23 cellular contexts compared by ENCODE assay signal in the genomic region with DNA sequence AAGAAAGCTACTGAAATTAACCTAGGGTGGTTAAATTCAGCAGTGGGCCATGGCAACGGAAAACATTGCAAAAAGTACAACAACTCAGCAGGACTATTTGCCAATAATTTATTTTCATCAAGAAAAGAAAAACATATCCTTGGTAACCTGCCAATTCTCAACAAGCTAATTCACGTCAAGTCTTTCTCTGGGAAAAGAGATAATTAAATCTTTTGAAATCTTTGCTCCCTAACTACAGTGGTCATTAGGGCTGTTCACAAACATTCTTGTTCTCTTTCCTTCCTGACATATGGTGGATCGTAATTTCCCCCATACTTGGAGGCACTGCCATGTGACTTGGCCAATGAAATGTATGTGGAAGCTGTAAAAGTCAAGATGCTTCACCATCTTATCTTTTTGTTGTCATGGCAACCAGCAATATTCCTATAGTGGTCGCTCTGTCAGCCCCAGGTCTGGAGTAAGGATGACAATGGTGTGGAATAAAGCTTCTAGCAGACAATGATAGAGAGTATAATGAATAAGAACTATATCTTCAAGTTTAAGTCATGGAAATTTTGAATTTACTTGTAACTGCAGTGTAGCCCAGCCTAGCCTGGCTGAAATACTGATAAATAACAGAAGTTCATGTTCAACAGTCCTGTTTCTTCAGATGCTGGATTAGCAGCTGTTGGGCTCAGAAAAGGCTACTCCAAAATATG. TPM values are rescaled to one million over a fixed set of nuclear protein-coding genes. Genes with fewer than 3 reads are reported as not detected.
DNase-seq lines count a peak whose midpoint lies in the region; ATAC-seq, FAIRE-seq and TF ChIP-seq lines count a peak whose summit lies in the region.
"Had no signal": no experiment of that assay in that cellular context is flagged by ENCODE, and none has a peak within 500 bp of the region (broad histone marks: within the 10 kb centered on the region; RNA-seq: fewer than 3 reads in every experiment).

No MANE protein-coding gene starts in this region.

- H3K9me3 ChIP-seq in breast epithelium: no peaks in the 10 kb centered on the region
- H3K9me3 ChIP-seq in skeletal muscle tissue (ENCODE audit: control insufficient read depth in 3 of 3, low read length in 3 of 3): no peaks in the 10 kb centered on the region
- H3K9me3 ChIP-seq in psoas muscle: no peaks in the 10 kb centered on the region
- H3K9me3 ChIP-seq: tibial artery had no signal

- ATAC-seq in psoas muscle (no peak), HG02798 (IDR thresholded peaks at IDR 0.05; ENCODE audit: poor library complexity, unreplicated experiment) (no peak)
- ATAC-seq: stimulated activated effector memory CD8-positive, alpha-beta T cell treated with anti-CD3 and anti-CD28 coated beads, Interleukin-12 subunit alpha, Interleukin-12 subunit beta, amount 100 ng/mL, for 72 hours had no signal

- H3K36me3 Mint-ChIP-seq in MCF 10A (ENCODE audit: insufficient read depth, unreplicated experiment): no peaks in the 10 kb centered on the region

- H3K4me1 ChIP-seq in breast epithelium: no peaks in the 10 kb centered on the region
- peaks cover 0 to 3% (median 2%) of the 10 kb centered on the region in 3 donors for H3K4me1 ChIP-seq in skeletal muscle tissue (ENCODE audit: control insufficient read depth in 3 of 3, insufficient read depth in 3 of 3, low read length in 3 of 3)
- H3K4me1 ChIP-seq in psoas muscle: no peaks in the 10 kb centered on the region
- H3K4me1 ChIP-seq: tibial artery had no signal

- no peak overlapping the region for H3K9ac ChIP-seq in skeletal muscle tissue (ENCODE audit: low read depth in 1 of 3, low read length in 3 of 3)
- H3K9ac ChIP-seq: GM23248 had no signal

- peaks cover 5% of the 10 kb centered on the region for H3K4me1 Mint-ChIP-seq in MCF 10A (ENCODE audit: insufficient read depth, unreplicated experiment)
- H3K4me1 Mint-ChIP-seq: activated CD4-positive, alpha-beta memory T cell treated with anti-CD3 and anti-CD28 coated beads, Interleukin-2, amount 10 ng/mL, durations not matched to agents 7 days and 5 days had no signal

- no peaks in the 10 kb centered on the region for H3K9me3 Mint-ChIP-seq in MCF 10A (ENCODE audit: unreplicated experiment)
- H3K9me3 Mint-ChIP-seq: activated CD4-positive, alpha-beta memory T cell treated with anti-CD3 and anti-CD28 coated beads, Interleukin-2, amount 10 ng/mL, durations not matched to agents 7 days and 5 days; stimulated activated effector memory CD8-positive, alpha-beta T cell treated with anti-CD3 and anti-CD28 coated beads, Interleukin-12 subunit alpha, Interleukin-12 subunit beta, amount 100 ng/mL, for 72 hours had no signal

- no TSS peak for BruUV-seq in MCF 10A (replicated peaks; lab: Mats Ljungman, UMichigan)

- POLR2A ChIA-PET in MCF 10A (lab: Yijun Ruan, JAX): interaction anchor here (1.2 kb wide), 1 partner anchor 22 kb away, joined by 3 read pairs; no protein-coding TSS in a partner anchor

- FAIRE-seq in H54 (lab: Jason Lieb, UNC): no peak
- FAIRE-seq: astrocyte, colon, frontal cortex, HTR-8/SVneo had no signal

- no peaks in the 10 kb centered on the region for H3K36me3 ChIP-seq in breast epithelium
- no peaks in the 10 kb centered on the region for H3K36me3 ChIP-seq in skeletal muscle tissue (ENCODE audit: control insufficient read depth in 3 of 3, insufficient read depth in 3 of 3, low read length in 3 of 3)
- H3K36me3 ChIP-seq in psoas muscle (ENCODE audit: insufficient read depth in 1 of 2, low read depth in 1 of 2): no peaks in the 10 kb centered on the region
- H3K36me3 ChIP-seq: tibial artery had no signal

- DNase-seq in MCF 10A (ENCODE audit: unreplicated experiment) (peak; percentile 25), breast epithelium (ENCODE audit: low spot score in 2 of 2) (no peak), NCI-H446 treated with DMSO at 0.1 percent for 48 hours (lab: John Stamatoyannopoulos, UW) (peak; percentile 39), epithelial cell of esophagus (ENCODE audit: low read depth) (peak; percentile 24), H54 (ENCODE audit: insufficient read length, low spot score) (no peak), psoas muscle (no peak)
- DNase-seq: activated CD4-positive, alpha-beta memory T cell treated with anti-CD3 and anti-CD28 coated beads, Interleukin-2, amount 10 ng/mL, durations not matched to agents 7 days and 5 days; activated naive CD4-positive, alpha-beta T cell treated with anti-CD3 and anti-CD28 coated beads, Interleukin-2, amount 50 U/mL, for 16 hours; activated T-cell treated with anti-CD3 and anti-CD28 coated beads, Interleukin-2, amount 50 U/mL, for 1 hour; DMS53; GM23248; kidney glomerular epithelial cell; NCI-H2029; tibial artery had no signal

- H3K27ac ChIP-seq in breast epithelium: no peak overlapping the region
- H3K27ac ChIP-seq in skeletal muscle tissue (ENCODE audit: low read depth, low read length): peak overlapping the region; percentile 13
- H3K27ac ChIP-seq in psoas muscle: no peak overlapping the region
- H3K27ac ChIP-seq: C4-2B, GM23248, tibial artery, VCaP had no signal

- WGBS in psoas muscle, 3 donors: 53 to 66% (median 57%) methylated on average over 4 of the region's 4 CpGs

- H3K27ac Mint-ChIP-seq in MCF 10A (ENCODE audit: low read depth, unreplicated experiment): no peak overlapping the region
- H3K27ac Mint-ChIP-seq: activated CD4-positive, alpha-beta memory T cell treated with anti-CD3 and anti-CD28 coated beads, Interleukin-2, amount 10 ng/mL, durations not matched to agents 7 days and 5 days; stimulated activated effector memory CD8-positive, alpha-beta T cell treated with anti-CD3 and anti-CD28 coated beads, Interleukin-12 subunit alpha, Interleukin-12 subunit beta, amount 100 ng/mL, for 72 hours had no signal

- TF ChIP-seq POLR2A in breast epithelium (IDR thresholded peaks at IDR 0.05) (no peak), H54 (IDR thresholded peaks at IDR 0.05; ENCODE audit: low read depth, low read length) (no peak)

- no peaks in the 10 kb centered on the region for H3K27me3 Mint-ChIP-seq in MCF 10A (ENCODE audit: insufficient read depth, unreplicated experiment)

- H3K4me3 ChIP-seq in breast epithelium: no peak overlapping the region
- no peak overlapping the region for H3K4me3 ChIP-seq in epithelial cell of esophagus (ENCODE audit: low read length)
- no peak overlapping the region for H3K4me3 ChIP-seq in skeletal muscle tissue (ENCODE audit: low read length in 3 of 3)
- H3K4me3 ChIP-seq in psoas muscle: no peak overlapping the region
- H3K4me3 ChIP-seq: GM23248, tibial artery had no signal

- no peak for TF ChIP-seq CTCF in MCF 10A (IDR thresholded peaks at IDR 0.05; ENCODE audit: unreplicated experiment)
- no peak for TF ChIP-seq CTCF in breast epithelium (IDR thresholded peaks at IDR 0.05)
- no peak for TF ChIP-seq CTCF in epithelial cell of esophagus (IDR thresholded peaks at IDR 0.05; ENCODE audit: insufficient read depth, low read depth, low read length, missing control alignments)
- TF ChIP-seq CTCF in psoas muscle (IDR thresholded peaks at IDR 0.05): no peak

- H3K27me3 ChIP-seq in breast epithelium: no peaks in the 10 kb centered on the region
- H3K27me3 ChIP-seq in skeletal muscle tissue (ENCODE audit: control insufficient read depth in 3 of 3, insufficient read depth in 3 of 3, low read length in 3 of 3): no peaks in the 10 kb centered on the region
- H3K27me3 ChIP-seq in psoas muscle (ENCODE audit: insufficient read depth in 3 of 3, low read length in 2 of 3): no peaks in the 10 kb centered on the region
- H3K27me3 ChIP-seq: tibial artery had no signal

- CTCF ChIA-PET in MCF 10A (lab: Yijun Ruan, JAX): interaction anchor here (0.6 kb wide), 2 partner anchors 20 to 1967 kb away, joined by 3 to 5 read pairs; no protein-coding TSS in a partner anchor

- no peak overlapping the region for H3K4me3 Mint-ChIP-seq in MCF 10A (ENCODE audit: unreplicated experiment)
- H3K4me3 Mint-ChIP-seq: activated CD4-positive, alpha-beta memory T cell treated with anti-CD3 and anti-CD28 coated beads, Interleukin-2, amount 10 ng/mL, durations not matched to agents 7 days and 5 days; stimulated activated effector memory CD8-positive, alpha-beta T cell treated with anti-CD3 and anti-CD28 coated beads, Interleukin-12 subunit alpha, Interleukin-12 subunit beta, amount 100 ng/mL, for 72 hours had no signal

- intact Hi-C loops in MCF 10A (cut with micrococcal nuclease) (no loop called here), breast epithelium (cut with DNase I; ENCODE audit: low total_unique reads) (no loop called here), psoas muscle (cut with DNase I) (loop anchor here in 1 of 2 donors (5.0 kb wide), 1 partner anchor 483 kb away; no protein-coding TSS in a partner anchor)

RNA-seq across cellular contexts. Expression of gene ZNF326, which starts 29.6 kb away (rescaled TPM):
- total RNA-seq in MCF 10A (2022): 28.9 and 32.9 TPM in 2 replicates
- 10 to 100 TPM; 21.9 to 31.3 (median 23.6) TPM for total RNA-seq in breast epithelium
- total RNA-seq in skeletal muscle tissue: 7.8 TPM
- 10 to 100 TPM in 2 of 4 donors, 1 to 10 TPM in 2; 5.9 to 16.0 (median 10.7) TPM for total RNA-seq in psoas muscle
- 10 to 100 TPM in 1 of 3 donors, 1 to 10 TPM in 2; 8.5 to 13.1 (median 10.0) TPM for polyA plus RNA-seq in psoas muscle

Comparison
In these comparisons a context has a peak if more than half of its experiments do, and no peak if none do; other contexts are left out.
1. DNase-seq: peak in MCF 10A (single experiment), NCI-H446 treated with DMSO at 0.1 percent for 48 hours (single experiment) and epithelial cell of esophagus (single experiment); none in breast epithelium (0 of 2), H54 (single experiment) and psoas muscle (0 of 2).